In genomic region chr3:4614070-4614469, GRCh38 we compare ENCODE assay signal across 1 cellular context.
TF ChIP-seq lines count a peak whose summit lies in the region.

No MANE protein-coding gene starts in this region.

TF ChIP-seq in HepG2, 621 proteins besides CTCF, POLR2A, EP300 and RAD21 (continued from another document):
- peak in 1 of 2 experiments; percentile 62; a peak in 2 of 4 replicates for TF ChIP-seq ATF4 (CRISPR knock-in tag; IDR thresholded peaks at IDR 0.05)
- TF ChIP-seq KLF9 (CRISPR knock-in tag; IDR thresholded peaks at IDR 0.05; ENCODE audit: low read depth) = no peak
- no peak for TF ChIP-seq HNRNPLL (IDR thresholded peaks at IDR 0.05; ENCODE audit: low read depth, low read length, poor library complexity, severe bottlenecking)
- TF ChIP-seq CHD2 (IDR thresholded peaks at IDR 0.05; ENCODE audit: low read depth, low read length) = no peak
